Comparison of ENCODE assay signal across 10 cellular contexts in the genomic region with DNA sequence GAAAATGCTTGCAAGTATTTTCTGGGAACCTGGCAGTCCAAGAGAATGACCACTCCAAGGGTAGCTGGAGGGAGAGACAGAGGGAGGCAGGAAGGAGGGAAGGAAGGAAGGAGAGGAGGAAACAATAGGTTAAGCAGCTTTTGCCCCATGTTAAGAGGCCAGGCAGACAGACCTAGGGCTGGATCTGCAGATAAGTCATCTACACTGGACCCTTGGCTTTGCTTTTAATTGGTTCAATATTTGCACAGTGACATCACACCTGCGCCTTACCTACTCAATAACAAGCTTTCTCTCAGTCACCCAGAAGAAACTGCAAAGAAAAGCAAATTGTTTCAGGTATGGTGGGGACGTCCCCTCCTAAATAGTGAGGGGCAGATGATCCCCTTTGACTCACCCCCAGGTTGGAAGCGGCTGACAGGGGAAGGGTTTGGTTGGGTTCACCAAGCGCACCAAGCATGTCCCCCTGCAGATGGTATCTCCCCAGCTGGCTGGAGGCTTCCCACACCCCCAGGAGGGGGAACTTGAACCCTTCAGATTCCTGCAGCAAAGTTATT. TPM values are rescaled to one million over a fixed set of nuclear protein-coding genes. Genes with fewer than 3 reads are reported as not detected.
DNase-seq lines count a peak whose midpoint lies in the region; ATAC-seq and TF ChIP-seq lines count a peak whose summit lies in the region.
"Had no signal": no experiment of that assay in that cellular context is flagged by ENCODE, and none has a peak within 500 bp of the region (broad histone marks: within the 10 kb centered on the region; RNA-seq: fewer than 3 reads in every experiment).

No MANE protein-coding gene starts in this region.

- ATAC-seq in naive thymus-derived CD8-positive, alpha-beta T cell, result no peak
- no peak for ATAC-seq in HG03280 (IDR thresholded peaks at IDR 0.05; ENCODE audit: unreplicated experiment)
- ATAC-seq in HG02938 (IDR thresholded peaks at IDR 0.05; ENCODE audit: unreplicated experiment), result no peak

- H3K27ac Mint-ChIP-seq in naive thymus-derived CD8-positive, alpha-beta T cell, result peak overlapping the region; percentile 90 to 98 (median 96)

- no peak overlapping the region for H3K4me3 ChIP-seq in AG04450 (ENCODE audit: low read depth, low read length)
- H3K4me3 ChIP-seq in breast epithelium, result peak overlapping the region in 1 of 3 donors; percentile 34

- no peaks in the 10 kb centered on the region for H3K27me3 ChIP-seq in AG04450 (ENCODE audit: control insufficient read depth, insufficient read depth, low read length)
- H3K27me3 ChIP-seq in breast epithelium, result no peaks in the 10 kb centered on the region

- no peaks in the 10 kb centered on the region for H3K9me3 Mint-ChIP-seq in naive thymus-derived CD8-positive, alpha-beta T cell

- no peak for TF ChIP-seq POLR2A in breast epithelium (IDR thresholded peaks at IDR 0.05)

- intact Hi-C loops in breast epithelium (cut with DNase I; ENCODE audit: low total_unique reads), result no loop called here

- H3K36me3 ChIP-seq in KOPT-K1 (ENCODE audit: insufficient read depth, low read length), result peaks cover 24% of the 10 kb centered on the region
- H3K36me3 ChIP-seq in breast epithelium, result no peaks in the 10 kb centered on the region

- POLR2A ChIA-PET in AG04450 (lab: Yijun Ruan, JAX), result interaction anchor here (0.7 to 2.5 kb wide), 6 partner anchors 8 to 99 kb away, joined by 3 to 16 read pairs (median 3); no protein-coding TSS in a partner anchor
- POLR2A ChIA-PET in naive thymus-derived CD8-positive, alpha-beta T cell (lab: Charles Lee), result interaction anchor here (0.6 to 51.6 kb wide), 4 partner anchors 4 to 43 kb away, joined by 3 to 2215 read pairs (median 1110); a partner anchor contains a TSS

- no peak for TF ChIP-seq CTCF in AG04450 (IDR thresholded peaks at IDR 0.05; ENCODE audit: low read depth, low read length)
- TF ChIP-seq CTCF in breast epithelium (IDR thresholded peaks at IDR 0.05), result no peak

- peaks cover 0 to 48% (median under 1%) of the 10 kb centered on the region in 3 donors for H3K36me3 Mint-ChIP-seq in naive thymus-derived CD8-positive, alpha-beta T cell

- H3K27ac ChIP-seq in AG04450 (ENCODE audit: low read depth, low read length) (peak overlapping the region; percentile 87), KOPT-K1 (ENCODE audit: low read depth, low read length, poor library complexity, severe bottlenecking) (peak overlapping the region; percentile 7), breast epithelium (peak overlapping the region; percentile 92)

- no peaks in the 10 kb centered on the region for H3K9me3 ChIP-seq in AG04450 (ENCODE audit: control insufficient read depth, insufficient read depth, low read length)
- no peaks in the 10 kb centered on the region for H3K9me3 ChIP-seq in KOPT-K1 (ENCODE audit: insufficient read depth, low read length, poor library complexity, severe bottlenecking)
- H3K9me3 ChIP-seq in breast epithelium, result no peaks in the 10 kb centered on the region

- peak overlapping the region; percentile 52 to 94 (median 80) for H3K4me3 Mint-ChIP-seq in naive thymus-derived CD8-positive, alpha-beta T cell

- DNase-seq in AG04450 (ENCODE audit: low read depth, low spot score) (no peak), breast epithelium (ENCODE audit: low spot score in 2 of 2) (no peak), NCI-H226 (no peak)
- DNase-seq in naive thymus-derived CD8-positive, alpha-beta T cell, result no peak
- DNase-seq in stimulated activated CD4-positive, alpha-beta T cell treated with anti-CD3 and anti-CD28 coated beads, Interleukin-1b, Interleukin-23, amount 100 ng/mL, for 48 hours, result no peak
- DNase-seq: activated gamma-delta T cell, NCI-H345 had no signal

- no peaks in the 10 kb centered on the region for H3K27me3 Mint-ChIP-seq in naive thymus-derived CD8-positive, alpha-beta T cell

- H3K4me1 ChIP-seq in breast epithelium, result peaks cover 57 to 82% of the 10 kb centered on the region in 2 donors

- CTCF ChIA-PET in AG04450 (lab: Charles Lee), result no interaction called here

- H3K4me1 Mint-ChIP-seq in naive thymus-derived CD8-positive, alpha-beta T cell, result peaks cover 59 to 100% (median 98%) of the 10 kb centered on the region in 4 donors

RNA-seq across cellular contexts. Expression of a gene that starts 24.3 kb away (rescaled TPM):
- 338 and 432 TPM in 2 replicates for polyA plus RNA-seq in AG04450 (2011; rRNA removed)
- polyA minus RNA-seq in AG04450 (2011; rRNA and poly(A)+ RNA removed), result 1,487 and 1,729 TPM in 2 replicates
- 100 to 1,000 TPM; 169 to 392 (median 268) TPM for total RNA-seq in breast epithelium
- total RNA-seq in naive thymus-derived CD8-positive, alpha-beta T cell, result 100 to 1,000 TPM; 711 to 718 TPM
- polyA plus RNA-seq in naive thymus-derived CD8-positive, alpha-beta T cell, result 100 to 1,000 TPM in 2 of 3 donors, 10 to 100 TPM in 1; 51.2 to 389 (median 105) TPM

Comparison
In these comparisons a context has a peak if more than half of its experiments do, and no peak if none do; other contexts are left out.
1. H3K27ac ChIP-seq: peak in every context shown above with its lines; median percentile 92 in breast epithelium; 87 in AG04450; 7 in KOPT-K1.